16 cellular contexts compared by ENCODE assay signal in genomic region chr6:78832091-78832808, GRCh38. TPM values are rescaled to one million over a fixed set of nuclear protein-coding genes. Genes with fewer than 3 reads are reported as not detected.
DNase-seq lines count a peak whose midpoint lies in the region; ATAC-seq and TF ChIP-seq lines count a peak whose summit lies in the region.
"Had no signal": no experiment of that assay in that cellular context is flagged by ENCODE, and none has a peak within 500 bp of the region (broad histone marks: within the 10 kb centered on the region; RNA-seq: fewer than 3 reads in every experiment).

No MANE protein-coding gene starts in this region.

- peak; percentile 44 for DNase-seq in glomerular visceral epithelial cell (ENCODE audit: extremely low spot score)
- no peak for DNase-seq in stimulated activated naive B cell treated with anti-CD40 and anti-IgM and Interleukin-4, amounts not matched to agents 10 μg/mL and 1 μg/mL and 100 μg/mL, for 72 hours
- DNase-seq in NCI-H1930 (lab: John Stamatoyannopoulos, UW): no peak
- DNase-seq in MV-4-11 (lab: John Stamatoyannopoulos, UW): no peak
- DNase-seq in G401 (ENCODE audit: low spot score): no peak
- DNase-seq: activated CD4-positive, alpha-beta T cell treated with anti-CD3 and anti-CD28 coated beads for 48 hours; activated T-cell treated with anti-CD3 and anti-CD28 coated beads, Interleukin-2, amount 50 U/mL, for 1 hour; CD4-positive, alpha-beta memory T cell; NCI-H2081 treated with DMSO at 0.1 percent for 48 hours; NK-92 treated with Interleukin-12 subunit alpha and Interleukin-12 subunit beta, amount 100 ng/mL, for 24 hours; SIG-M5; T-helper 9 cell had no signal

- in situ Hi-C loops in G401 (cut with HindIII; ENCODE audit: low sequenced_read_pairs): no loop called here

- ATAC-seq in GM18505 (IDR thresholded peaks at IDR 0.05; ENCODE audit: unreplicated experiment) (peak; percentile 49), GM21390 (IDR thresholded peaks at IDR 0.05; ENCODE audit: unreplicated experiment) (peak; percentile 59), HG03354 (IDR thresholded peaks at IDR 0.05; ENCODE audit: poor library complexity, severe bottlenecking, unreplicated experiment) (peak; percentile 71)
- ATAC-seq in stimulated activated naive B cell treated with anti-CD40 and anti-IgM and Interleukin-4, amounts not matched to agents 10 μg/mL and 1 μg/mL and 100 μg/mL, for 72 hours (replicated peaks): no peak
- ATAC-seq: activated naive CD4-positive, alpha-beta T cell treated with anti-CD3 and anti-CD28 coated beads, Interleukin-2, amount 50 U/mL, for 72 hours had no signal

- no peak overlapping the region for H3K27ac Mint-ChIP-seq in stimulated activated naive B cell treated with anti-CD40 and anti-IgM and Interleukin-4, amounts not matched to agents 10 μg/mL and 1 μg/mL and 100 μg/mL, for 72 hours
- H3K27ac Mint-ChIP-seq: activated naive CD4-positive, alpha-beta T cell treated with anti-CD3 and anti-CD28 coated beads, Interleukin-2, amount 50 U/mL, for 72 hours; CD4-positive, alpha-beta memory T cell had no signal

- no peaks in the 10 kb centered on the region for H3K9me3 Mint-ChIP-seq in stimulated activated naive B cell treated with anti-CD40 and anti-IgM and Interleukin-4, amounts not matched to agents 10 μg/mL and 1 μg/mL and 100 μg/mL, for 72 hours
- H3K9me3 Mint-ChIP-seq: activated naive CD4-positive, alpha-beta T cell treated with anti-CD3 and anti-CD28 coated beads, Interleukin-2, amount 50 U/mL, for 72 hours; CD4-positive, alpha-beta memory T cell had no signal

- H3K27me3 Mint-ChIP-seq in stimulated activated naive B cell treated with anti-CD40 and anti-IgM and Interleukin-4, amounts not matched to agents 10 μg/mL and 1 μg/mL and 100 μg/mL, for 72 hours: peaks cover 8% of the 10 kb centered on the region in 2 donors

- no peak overlapping the region for H3K4me3 Mint-ChIP-seq in stimulated activated naive B cell treated with anti-CD40 and anti-IgM and Interleukin-4, amounts not matched to agents 10 μg/mL and 1 μg/mL and 100 μg/mL, for 72 hours
- H3K4me3 Mint-ChIP-seq: CD4-positive, alpha-beta memory T cell had no signal

- no peak for TF ChIP-seq POLR2A in GM18505 (IDR thresholded peaks at IDR 0.05; ENCODE audit: borderline replicate concordance, extremely low read depth, insufficient read depth, insufficient read length)

- no peaks in the 10 kb centered on the region for H3K36me3 Mint-ChIP-seq in stimulated activated naive B cell treated with anti-CD40 and anti-IgM and Interleukin-4, amounts not matched to agents 10 μg/mL and 1 μg/mL and 100 μg/mL, for 72 hours
- H3K36me3 Mint-ChIP-seq: activated naive CD4-positive, alpha-beta T cell treated with anti-CD3 and anti-CD28 coated beads, Interleukin-2, amount 50 U/mL, for 72 hours; CD4-positive, alpha-beta memory T cell had no signal

- H3K4me1 Mint-ChIP-seq in stimulated activated naive B cell treated with anti-CD40 and anti-IgM and Interleukin-4, amounts not matched to agents 10 μg/mL and 1 μg/mL and 100 μg/mL, for 72 hours: no peaks in the 10 kb centered on the region
- H3K4me1 Mint-ChIP-seq: CD4-positive, alpha-beta memory T cell had no signal

RNA-seq across cellular contexts. Expression of gene IRAK1BP1, which starts 35.1 kb away (rescaled TPM):
- 9.2 and 10.3 TPM in 2 replicates for total RNA-seq in G401 (2014; rRNA removed; shearing (Covaris generic))

Comparison
In these comparisons a context has a peak if more than half of its experiments do, and no peak if none do; other contexts are left out.
1. ATAC-seq: peak in GM18505 (single experiment), GM21390 (single experiment) and HG03354 (single experiment); none in stimulated activated naive B cell treated with anti-CD40 and anti-IgM and Interleukin-4, amounts not matched to agents 10 μg/mL and 1 μg/mL and 100 μg/mL, for 72 hours (0 of 2).